Comparison of ENCODE assay signal across 20 cellular contexts in the genomic region with DNA sequence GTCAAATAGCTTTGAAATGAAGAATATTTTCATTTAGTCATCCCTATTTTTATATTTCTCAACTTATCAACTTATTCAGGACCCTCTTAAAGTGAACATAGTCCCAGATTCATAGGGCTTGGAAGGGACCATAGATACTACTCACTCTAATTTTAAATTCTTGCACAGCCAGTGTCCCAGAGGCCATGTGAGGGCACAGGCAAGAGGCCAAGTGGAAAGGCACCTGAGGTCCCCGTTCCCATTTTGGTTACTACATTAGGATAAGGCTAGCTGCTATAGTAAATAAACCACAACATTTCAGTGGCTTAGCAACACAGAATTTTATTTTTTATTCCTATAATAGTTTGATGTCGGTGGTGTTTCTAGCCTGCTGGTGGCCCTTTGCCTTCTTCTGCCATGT.
DNase-seq lines count a peak whose midpoint lies in the region; ATAC-seq, FAIRE-seq and TF ChIP-seq lines count a peak whose summit lies in the region.
"Had no signal": no experiment of that assay in that cellular context is flagged by ENCODE, and none has a peak within 500 bp of the region (broad histone marks: within the 10 kb centered on the region; RNA-seq: fewer than 3 reads in every experiment).

No MANE protein-coding gene starts in this region.

- DNase-seq in Right ventricle myocardium inferior (ENCODE audit: missing footprints), result peak; percentile 69
- no peak for DNase-seq in right atrium auricular region (ENCODE audit: low spot score)
- DNase-seq in left ventricle myocardium superior, result peak; percentile 82
- DNase-seq in activated CD8-positive, alpha-beta T cell treated with anti-CD3 and anti-CD28 coated beads, Interleukin-2, amount 10 ng/mL, durations not matched to agents 7 days and 5 days, result no peak
- no peak for DNase-seq in RCC 7860 (ENCODE audit: low spot score)
- DNase-seq in NCI-H69 (lab: John Stamatoyannopoulos, UW), result no peak
- no peak for DNase-seq in activated T-helper 1 cell treated with anti-CD3 and anti-CD28 coated beads, Interleukin-12 subunit alpha, Interleukin-12 subunit beta, Interleukin-2, Interleukin-4 antibody, amounts not matched to agents 30 ng/mL and 10 ng/mL and 1 ng/mL, durations not matched to agents 14 hours and 24 hours and 36 hours (ENCODE audit: low spot score)
- DNase-seq: CD8-positive, alpha-beta T cell; COR-L47; DMS153; DMS79 treated with DMSO at 0.1 percent for 48 hours; EL; GOT3; H9 had no signal

- TF ChIP-seq CTCF in right atrium auricular region (IDR thresholded peaks at IDR 0.05), result no peak

- intact Hi-C loops in Right ventricle myocardium inferior (cut with DNase I), result loop anchor here (5.0 kb wide), 2 partner anchors 107 to 282 kb away; a partner anchor contains a TSS
- intact Hi-C loops in left ventricle myocardium superior (cut with micrococcal nuclease), result no loop called here
- intact Hi-C loops in activated T-helper 1 cell treated with anti-CD3 and anti-CD28 coated beads, Interleukin-12 subunit alpha, Interleukin-12 subunit beta, Interleukin-2, Interleukin-4 antibody, amounts not matched to agents 30 ng/mL and 10 ng/mL and 1 ng/mL, durations not matched to agents 14 hours and 24 hours and 36 hours (cut with micrococcal nuclease), result no loop called here

- no peaks in the 10 kb centered on the region for H3K36me3 Mint-ChIP-seq in activated CD8-positive, alpha-beta T cell treated with anti-CD3 and anti-CD28 coated beads, Interleukin-2, amount 10 ng/mL, durations not matched to agents 7 days and 5 days (ENCODE audit: low read depth)
- H3K36me3 Mint-ChIP-seq in activated T-helper 1 cell treated with anti-CD3 and anti-CD28 coated beads, Interleukin-12 subunit alpha, Interleukin-12 subunit beta, Interleukin-2, Interleukin-4 antibody, amounts not matched to agents 30 ng/mL and 10 ng/mL and 1 ng/mL, durations not matched to agents 14 hours and 24 hours and 36 hours (ENCODE audit: low read depth), result no peaks in the 10 kb centered on the region
- H3K36me3 Mint-ChIP-seq: CD14-positive monocyte; CD8-positive, alpha-beta T cell had no signal

- no peak overlapping the region for H3K4me3 Mint-ChIP-seq in activated CD8-positive, alpha-beta T cell treated with anti-CD3 and anti-CD28 coated beads, Interleukin-2, amount 10 ng/mL, durations not matched to agents 7 days and 5 days
- H3K4me3 Mint-ChIP-seq in activated T-helper 1 cell treated with anti-CD3 and anti-CD28 coated beads, Interleukin-12 subunit alpha, Interleukin-12 subunit beta, Interleukin-2, Interleukin-4 antibody, amounts not matched to agents 30 ng/mL and 10 ng/mL and 1 ng/mL, durations not matched to agents 14 hours and 24 hours and 36 hours, result no peak overlapping the region
- H3K4me3 Mint-ChIP-seq: CD14-positive monocyte; CD8-positive, alpha-beta T cell; H9 had no signal

- ATAC-seq in Right ventricle myocardium inferior (peak; percentile 90), left ventricle myocardium superior (peak; percentile 93)
- ATAC-seq in activated CD8-positive, alpha-beta T cell treated with anti-CD3 and anti-CD28 coated beads, Interleukin-2, amount 10 ng/mL, durations not matched to agents 7 days and 5 days, result no peak
- ATAC-seq: CD8-positive, alpha-beta T cell had no signal

- peaks cover 4% of the 10 kb centered on the region for H3K27me3 Mint-ChIP-seq in activated CD8-positive, alpha-beta T cell treated with anti-CD3 and anti-CD28 coated beads, Interleukin-2, amount 10 ng/mL, durations not matched to agents 7 days and 5 days (ENCODE audit: low read depth)
- peaks cover 14% of the 10 kb centered on the region for H3K27me3 Mint-ChIP-seq in activated T-helper 1 cell treated with anti-CD3 and anti-CD28 coated beads, Interleukin-12 subunit alpha, Interleukin-12 subunit beta, Interleukin-2, Interleukin-4 antibody, amounts not matched to agents 30 ng/mL and 10 ng/mL and 1 ng/mL, durations not matched to agents 14 hours and 24 hours and 36 hours (ENCODE audit: insufficient read depth)

- H3K36me3 ChIP-seq in right atrium auricular region, result no peaks in the 10 kb centered on the region
- H3K36me3 ChIP-seq in rectal smooth muscle tissue (ENCODE audit: control insufficient read depth, insufficient read depth, low read length), result no peaks in the 10 kb centered on the region

- H3K4me1 Mint-ChIP-seq in activated CD8-positive, alpha-beta T cell treated with anti-CD3 and anti-CD28 coated beads, Interleukin-2, amount 10 ng/mL, durations not matched to agents 7 days and 5 days (ENCODE audit: low read depth), result no peaks in the 10 kb centered on the region
- no peaks in the 10 kb centered on the region for H3K4me1 Mint-ChIP-seq in activated T-helper 1 cell treated with anti-CD3 and anti-CD28 coated beads, Interleukin-12 subunit alpha, Interleukin-12 subunit beta, Interleukin-2, Interleukin-4 antibody, amounts not matched to agents 30 ng/mL and 10 ng/mL and 1 ng/mL, durations not matched to agents 14 hours and 24 hours and 36 hours (ENCODE audit: low read depth)
- H3K4me1 Mint-ChIP-seq: CD14-positive monocyte, H9 had no signal

- no peak overlapping the region for H3K9ac ChIP-seq in rectal smooth muscle tissue (ENCODE audit: low read length)

- no peaks in the 10 kb centered on the region for H3K9me3 ChIP-seq in right atrium auricular region

- CTCF ChIA-PET in activated CD8-positive, alpha-beta T cell treated with anti-CD3 and anti-CD28 coated beads, Interleukin-2, amount 10 ng/mL, durations not matched to agents 7 days and 5 days (lab: Charles Lee), result no interaction called here

- H3K9me3 Mint-ChIP-seq in activated CD8-positive, alpha-beta T cell treated with anti-CD3 and anti-CD28 coated beads, Interleukin-2, amount 10 ng/mL, durations not matched to agents 7 days and 5 days (ENCODE audit: insufficient read depth), result no peaks in the 10 kb centered on the region
- no peaks in the 10 kb centered on the region for H3K9me3 Mint-ChIP-seq in activated T-helper 1 cell treated with anti-CD3 and anti-CD28 coated beads, Interleukin-12 subunit alpha, Interleukin-12 subunit beta, Interleukin-2, Interleukin-4 antibody, amounts not matched to agents 30 ng/mL and 10 ng/mL and 1 ng/mL, durations not matched to agents 14 hours and 24 hours and 36 hours
- H3K9me3 Mint-ChIP-seq: CD8-positive, alpha-beta T cell had no signal

- H3K27ac Mint-ChIP-seq in activated CD8-positive, alpha-beta T cell treated with anti-CD3 and anti-CD28 coated beads, Interleukin-2, amount 10 ng/mL, durations not matched to agents 7 days and 5 days, result no peak overlapping the region
- H3K27ac Mint-ChIP-seq in activated T-helper 1 cell treated with anti-CD3 and anti-CD28 coated beads, Interleukin-12 subunit alpha, Interleukin-12 subunit beta, Interleukin-2, Interleukin-4 antibody, amounts not matched to agents 30 ng/mL and 10 ng/mL and 1 ng/mL, durations not matched to agents 14 hours and 24 hours and 36 hours, result no peak overlapping the region
- H3K27ac Mint-ChIP-seq: CD14-positive monocyte; CD8-positive, alpha-beta T cell; H9 had no signal

- no peak overlapping the region for H3K4me3 ChIP-seq in right atrium auricular region
- H3K4me3 ChIP-seq in rectal smooth muscle tissue (ENCODE audit: low read length), result no peak overlapping the region

- H3K4me1 ChIP-seq in right atrium auricular region, result peaks cover 0 to 17% of the 10 kb centered on the region in 2 donors
- H3K4me1 ChIP-seq in rectal smooth muscle tissue (ENCODE audit: control insufficient read depth, insufficient read depth, low read length), result peaks cover 16% of the 10 kb centered on the region

- POLR2A ChIA-PET in activated CD8-positive, alpha-beta T cell treated with anti-CD3 and anti-CD28 coated beads, Interleukin-2, amount 10 ng/mL, durations not matched to agents 7 days and 5 days (lab: Charles Lee), result no interaction called here

- FAIRE-seq in RCC 7860 (lab: Jason Lieb, UNC), result no peak
- FAIRE-seq: D721Med, G401.6, GM12891 had no signal

- H3K27me3 ChIP-seq in right atrium auricular region, result no peaks in the 10 kb centered on the region
- H3K27me3 ChIP-seq in rectal smooth muscle tissue (ENCODE audit: control insufficient read depth, insufficient read depth, low read length), result no peaks in the 10 kb centered on the region

- H3K27ac ChIP-seq in right atrium auricular region, result peak overlapping the region in 1 of 2 donors; percentile 81
- peak overlapping the region; percentile 86 for H3K27ac ChIP-seq in rectal smooth muscle tissue (ENCODE audit: low read depth, low read length)
- H3K27ac ChIP-seq: 22Rv1 had no signal

Comparison
In these comparisons a context has a peak if more than half of its experiments do, and no peak if none do; other contexts are left out.
1. DNase-seq: peak in Right ventricle myocardium inferior (single experiment) and left ventricle myocardium superior (single experiment); none in right atrium auricular region (single experiment), activated CD8-positive, alpha-beta T cell treated with anti-CD3 and anti-CD28 coated beads, Interleukin-2, amount 10 ng/mL, durations not matched to agents 7 days and 5 days (single experiment), RCC 7860 (single experiment), NCI-H69 (single experiment) and activated T-helper 1 cell treated with anti-CD3 and anti-CD28 coated beads, Interleukin-12 subunit alpha, Interleukin-12 subunit beta, Interleukin-2, Interleukin-4 antibody, amounts not matched to agents 30 ng/mL and 10 ng/mL and 1 ng/mL, durations not matched to agents 14 hours and 24 hours and 36 hours (single experiment).